In the genomic region with DNA sequence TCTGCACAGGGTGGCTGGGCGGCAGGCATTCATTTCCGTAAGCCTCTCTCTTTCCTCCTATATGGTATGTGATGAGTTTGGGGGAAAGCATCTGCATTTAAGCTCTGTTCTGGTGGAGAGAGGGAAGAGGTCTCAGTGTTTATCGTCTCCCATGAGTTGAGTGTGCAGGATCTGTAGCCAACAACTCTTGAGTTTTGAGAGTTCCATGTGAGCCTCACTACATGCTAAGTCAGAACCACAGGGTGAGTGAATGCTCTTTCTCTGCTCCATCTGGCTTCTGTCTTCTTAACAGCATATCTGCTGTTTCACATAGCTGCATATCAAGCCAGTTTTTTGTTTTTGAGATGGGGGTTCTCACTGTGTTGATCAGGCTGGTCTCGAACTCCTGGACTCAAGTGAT, we compare ENCODE assay signal across 1 cellular context.
TF ChIP-seq lines count a peak whose summit lies in the region.

No MANE protein-coding gene starts in this region.

TF ChIP-seq in K562, 482 proteins besides CTCF, POLR2A, EP300 and RAD21 (continued from another document):
- TF ChIP-seq, protein P1, sequence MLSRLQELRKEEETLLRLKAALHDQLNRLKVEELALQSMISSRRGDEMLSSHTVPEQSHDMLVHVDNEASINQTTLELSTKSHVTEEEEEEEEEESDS (CRISPR knock-in tag; IDR thresholded peaks at IDR 0.05) = no peak
- TF ChIP-seq ILF3 (IDR thresholded peaks at IDR 0.05; ENCODE audit: borderline replicate concordance) = no peak
- no peak for TF ChIP-seq HDGF (IDR thresholded peaks at IDR 0.05)
- no peak for TF ChIP-seq DDX20 (tag; IDR thresholded peaks at IDR 0.05; ENCODE audit: low read depth)
- no peak for TF ChIP-seq SAFB (IDR thresholded peaks at IDR 0.05; ENCODE audit: borderline replicate concordance, low read depth, low read length)
- TF ChIP-seq CHD1 (IDR thresholded peaks at IDR 0.05; ENCODE audit: low read length) = no peak
- TF ChIP-seq, protein P2, sequence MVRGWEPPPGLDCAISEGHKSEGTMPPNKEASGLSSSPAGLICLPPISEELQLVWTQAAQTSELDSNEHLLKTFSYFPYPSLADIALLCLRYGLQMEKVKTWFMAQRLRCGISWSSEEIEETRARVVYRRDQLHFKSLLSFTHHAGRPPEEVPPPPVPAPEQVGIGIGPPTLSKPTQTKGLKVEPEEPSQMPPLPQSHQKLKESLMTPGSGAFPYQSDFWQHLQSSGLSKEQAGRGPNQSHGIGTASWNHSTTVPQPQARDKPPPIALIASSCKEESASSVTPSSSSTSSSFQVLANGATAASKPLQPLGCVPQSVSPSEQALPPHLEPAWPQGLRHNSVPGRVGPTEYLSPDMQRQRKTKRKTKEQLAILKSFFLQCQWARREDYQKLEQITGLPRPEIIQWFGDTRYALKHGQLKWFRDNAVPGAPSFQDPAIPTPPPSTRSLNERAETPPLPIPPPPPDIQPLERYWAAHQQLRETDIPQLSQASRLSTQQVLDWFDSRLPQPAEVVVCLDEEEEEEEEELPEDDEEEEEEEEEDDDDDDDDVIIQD (CRISPR knock-in tag; IDR thresholded peaks at IDR 0.05) = no peak
- TF ChIP-seq ZNF79 (CRISPR knock-in tag; IDR thresholded peaks at IDR 0.05; ENCODE audit: low read depth) = no peak
- TF ChIP-seq, protein P3, sequence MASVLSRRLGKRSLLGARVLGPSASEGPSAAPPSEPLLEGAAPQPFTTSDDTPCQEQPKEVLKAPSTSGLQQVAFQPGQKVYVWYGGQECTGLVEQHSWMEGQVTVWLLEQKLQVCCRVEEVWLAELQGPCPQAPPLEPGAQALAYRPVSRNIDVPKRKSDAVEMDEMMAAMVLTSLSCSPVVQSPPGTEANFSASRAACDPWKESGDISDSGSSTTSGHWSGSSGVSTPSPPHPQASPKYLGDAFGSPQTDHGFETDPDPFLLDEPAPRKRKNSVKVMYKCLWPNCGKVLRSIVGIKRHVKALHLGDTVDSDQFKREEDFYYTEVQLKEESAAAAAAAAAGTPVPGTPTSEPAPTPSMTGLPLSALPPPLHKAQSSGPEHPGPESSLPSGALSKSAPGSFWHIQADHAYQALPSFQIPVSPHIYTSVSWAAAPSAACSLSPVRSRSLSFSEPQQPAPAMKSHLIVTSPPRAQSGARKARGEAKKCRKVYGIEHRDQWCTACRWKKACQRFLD (CRISPR knock-in tag; IDR thresholded peaks at IDR 0.05) = no peak
- TF ChIP-seq MXI1 (IDR thresholded peaks at IDR 0.05; ENCODE audit: low read depth, low read length) = no peak
- TF ChIP-seq KLF13 (tag; IDR thresholded peaks at IDR 0.05; ENCODE audit: borderline replicate concordance, low read depth) = no peak
